ENCODE assay signal across 36 cellular contexts in the genomic region with DNA sequence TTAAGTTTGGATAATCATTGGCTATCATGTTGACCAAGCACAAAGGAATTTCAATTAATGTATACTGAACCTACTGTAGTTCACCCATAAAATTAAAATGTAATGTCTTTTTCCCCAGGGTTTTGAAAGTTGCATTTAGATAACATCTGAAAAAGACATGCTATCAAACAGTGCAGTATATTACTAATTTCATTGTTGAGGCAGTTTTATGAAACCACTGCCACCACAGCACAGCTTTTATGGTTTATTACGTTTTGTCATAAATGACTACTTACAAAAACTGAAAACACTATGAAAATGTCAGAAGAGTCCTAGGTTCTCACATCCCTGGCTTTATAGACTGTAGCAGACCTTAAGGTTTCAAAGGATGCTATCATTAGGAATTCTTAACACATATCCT. TPM values are rescaled to one million over a fixed set of nuclear protein-coding genes. Genes with fewer than 3 reads are reported as not detected.
"Had no signal": no experiment of that assay in that cellular context is flagged by ENCODE, and none has a peak within 500 bp of the region (broad histone marks: within the 10 kb centered on the region; RNA-seq: fewer than 3 reads in every experiment).

No MANE protein-coding gene starts in this region.

- DNase-seq: activated CD4-positive, alpha-beta memory T cell treated with anti-CD3 and anti-CD28 coated beads, Interleukin-2, amount 10 ng/mL, durations not matched to agents 7 days and 5 days; activated CD4-positive, alpha-beta T cell treated with anti-CD3 and anti-CD28 coated beads for 1 hour; activated CD4-positive, alpha-beta T cell treated with anti-CD3 and anti-CD28 coated beads for 48 hours; activated CD4-positive, CD25-positive, alpha-beta regulatory T cell; activated CD8-positive, alpha-beta memory T cell treated with anti-CD3 and anti-CD28 coated beads for 24 hours; activated CD8-positive, alpha-beta memory T cell treated with anti-CD3 and anti-CD28 coated beads, Interleukin-2, amount 10 ng/mL, durations not matched to agents 7 days and 5 days; activated CD8-positive, alpha-beta memory T cell treated with anti-CD3 and anti-CD28 coated beads, Interleukin-2, amount 50 U/mL, for 48 hours; activated effector memory CD4-positive, alpha-beta T cell treated with anti-CD3 and anti-CD28 coated beads, Interleukin-2, amount 50 U/mL, for 16 hours; activated naive CD4-positive, alpha-beta T cell; activated naive CD4-positive, alpha-beta T cell treated with anti-CD3 and anti-CD28 coated beads, Interleukin-2, amount 50 U/mL, for 16 hours; activated naive CD8-positive, alpha-beta T cell treated with anti-CD3 and anti-CD28 coated beads for 36 hours; activated T-cell treated with anti-CD3 and anti-CD28 coated beads, Interleukin-2, amount 50 U/mL, for 48 hours; amniotic stem cell; aorta; brain microvascular endothelial cell; central memory CD4-positive, alpha-beta T cell; MG63; NCI-H1048; NCI-H1105 treated with DMSO at 0.1 percent for 48 hours; NCI-H1436; NCI-H1694; NCI-H1930; NCI-H2081 treated with DMSO at 0.1 percent for 48 hours; NCI-H345; NCI-H524 treated with DMSO at 0.1 percent for 48 hours; NK-92 treated with Interleukin-12 subunit alpha and Interleukin-12 subunit beta, amount 100 ng/mL, for 24 hours; PC-9; SIG-M5; T1000; WERI-Rb-1 had no signal

- H3K27ac Mint-ChIP-seq: activated CD4-positive, alpha-beta memory T cell treated with anti-CD3 and anti-CD28 coated beads, Interleukin-2, amount 10 ng/mL, durations not matched to agents 7 days and 5 days; activated CD8-positive, alpha-beta memory T cell treated with anti-CD3 and anti-CD28 coated beads, Interleukin-2, amount 10 ng/mL, durations not matched to agents 7 days and 5 days; activated naive CD8-positive, alpha-beta T cell treated with anti-CD3 and anti-CD28 coated beads for 36 hours; activated T-helper 17 cell treated with anti-CD3 and anti-CD28 coated beads, Interleukin-2, amount 50 U/mL, for 72 hours had no signal

- ATAC-seq: activated CD8-positive, alpha-beta memory T cell treated with anti-CD3 and anti-CD28 coated beads, Interleukin-2, amount 10 ng/mL, durations not matched to agents 7 days and 5 days; activated T-helper 17 cell treated with anti-CD3 and anti-CD28 coated beads, Interleukin-2, amount 50 U/mL, for 72 hours; Right ventricle myocardium inferior had no signal

- H3K36me3 ChIP-seq: brain microvascular endothelial cell, MG63, WERI-Rb-1 had no signal

- H3K4me1 Mint-ChIP-seq: activated CD4-positive, alpha-beta memory T cell treated with anti-CD3 and anti-CD28 coated beads, Interleukin-2, amount 10 ng/mL, durations not matched to agents 7 days and 5 days; activated CD8-positive, alpha-beta memory T cell treated with anti-CD3 and anti-CD28 coated beads, Interleukin-2, amount 10 ng/mL, durations not matched to agents 7 days and 5 days; activated naive CD8-positive, alpha-beta T cell treated with anti-CD3 and anti-CD28 coated beads for 36 hours; activated T-helper 17 cell treated with anti-CD3 and anti-CD28 coated beads, Interleukin-2, amount 50 U/mL, for 72 hours had no signal

- H3K27me3 Mint-ChIP-seq: activated CD4-positive, alpha-beta memory T cell treated with anti-CD3 and anti-CD28 coated beads, Interleukin-2, amount 10 ng/mL, durations not matched to agents 7 days and 5 days; activated CD8-positive, alpha-beta memory T cell treated with anti-CD3 and anti-CD28 coated beads, Interleukin-2, amount 10 ng/mL, durations not matched to agents 7 days and 5 days had no signal

- H3K27me3 ChIP-seq: brain microvascular endothelial cell had no signal

- H3K4me3 Mint-ChIP-seq: activated CD4-positive, alpha-beta memory T cell treated with anti-CD3 and anti-CD28 coated beads, Interleukin-2, amount 10 ng/mL, durations not matched to agents 7 days and 5 days; activated CD8-positive, alpha-beta memory T cell treated with anti-CD3 and anti-CD28 coated beads, Interleukin-2, amount 10 ng/mL, durations not matched to agents 7 days and 5 days; activated naive CD8-positive, alpha-beta T cell treated with anti-CD3 and anti-CD28 coated beads for 36 hours; activated T-helper 17 cell treated with anti-CD3 and anti-CD28 coated beads, Interleukin-2, amount 50 U/mL, for 72 hours had no signal

- H3K36me3 Mint-ChIP-seq: activated CD8-positive, alpha-beta memory T cell treated with anti-CD3 and anti-CD28 coated beads, Interleukin-2, amount 10 ng/mL, durations not matched to agents 7 days and 5 days; activated naive CD8-positive, alpha-beta T cell treated with anti-CD3 and anti-CD28 coated beads for 36 hours had no signal

- H3K9me3 Mint-ChIP-seq: activated CD4-positive, alpha-beta memory T cell treated with anti-CD3 and anti-CD28 coated beads, Interleukin-2, amount 10 ng/mL, durations not matched to agents 7 days and 5 days had no signal

- H3K4me3 ChIP-seq: MG63, PC-9 had no signal

RNA-seq across cellular contexts. Expression of gene HAPLN1, which starts 32.0 kb away (rescaled TPM):
- total RNA-seq: activated CD4-positive, alpha-beta memory T cell treated with anti-CD3 and anti-CD28 coated beads, Interleukin-2, amount 10 ng/mL, durations not matched to agents 7 days and 5 days; activated CD8-positive, alpha-beta memory T cell treated with anti-CD3 and anti-CD28 coated beads, Interleukin-2, amount 10 ng/mL, durations not matched to agents 7 days and 5 days; activated naive CD8-positive, alpha-beta T cell treated with anti-CD3 and anti-CD28 coated beads for 36 hours; activated T-helper 17 cell treated with anti-CD3 and anti-CD28 coated beads, Interleukin-2, amount 50 U/mL, for 72 hours; NCI-H460; PC-9; SK-MEL-5; T-helper 1 cell treated with Interleukin-12 subunit alpha and Interleukin-12 subunit beta and Interleukin-4 antibody, amounts not matched to agents 30 ng/mL and 1 ng/mL, for 36 hours; T-helper 2 cell treated with Interferon-gamma antibody and Interleukin-4, amounts not matched to agents 100 ng/mL and 5 ng/mL, for 36 hours had no signal
